Comparison of ENCODE assay signal across 11 cellular contexts in genomic region chr14:96090441-96091148, GRCh38. TPM values are rescaled to one million over a fixed set of nuclear protein-coding genes. Genes with fewer than 3 reads are reported as not detected.
DNase-seq lines count a peak whose midpoint lies in the region; ATAC-seq, FAIRE-seq and TF ChIP-seq lines count a peak whose summit lies in the region.
"Had no signal": no experiment of that assay in that cellular context is flagged by ENCODE, and none has a peak within 500 bp of the region (broad histone marks: within the 10 kb centered on the region; RNA-seq: fewer than 3 reads in every experiment).

No MANE protein-coding gene starts in this region.

- TF ChIP-seq EP300 in HepG2 (IDR thresholded peaks at IDR 0.05; ENCODE audit: low read depth in 2 of 2, low read length in 2 of 2) (no peak), HepG2 (CRISPR knock-in tag; IDR thresholded peaks at IDR 0.05; ENCODE audit: borderline replicate concordance) (no peak)

- no peaks in the 10 kb centered on the region for H3K79me2 ChIP-seq in HepG2 (ENCODE audit: insufficient read depth, low read length)

- H3K4me3 ChIP-seq in right lobe of liver, result no peak overlapping the region
- no peak overlapping the region for H3K4me3 ChIP-seq in HepG2 (replicated peaks in 1 of 3; ENCODE audit: insufficient read depth in 1 of 3, low read depth in 2 of 3, low read length in 3 of 3)
- H3K4me3 ChIP-seq: thoracic aorta had no signal

- no peak for ATAC-seq in right lobe of liver
- no peak for ATAC-seq in HepG2
- ATAC-seq in SK-N-SH treated with all-trans-retinoic acid at 6 μM for 48 hours, result peak; percentile 71
- ATAC-seq in left lobe of liver, result no peak
- no peak for ATAC-seq in HG03175 (IDR thresholded peaks at IDR 0.05; ENCODE audit: unreplicated experiment)
- ATAC-seq in HG02763 (IDR thresholded peaks at IDR 0.05; ENCODE audit: unreplicated experiment), result no peak
- no peak for ATAC-seq in GM21576 (IDR thresholded peaks at IDR 0.05; ENCODE audit: unreplicated experiment)

- in situ Hi-C loops in HepG2 (cut with HindIII; ENCODE audit: extremely low pct_ligation_motif_present, low pct_unique_long_range_greater_than_20kb), result no loop called here

- DNase-seq in right lobe of liver, result peak in 2 of 3 donors; percentile 42 to 43
- DNase-seq in HepG2 (ENCODE audit: low spot score), result no peak
- peak; percentile 27 for DNase-seq in left lobe of liver (ENCODE audit: low spot score)
- no peak for DNase-seq in stimulated activated CD4-positive, alpha-beta T cell treated with anti-CD3 and anti-CD28 coated beads, Interleukin-15, amount 100 ng/mL, for 24 hours
- DNase-seq: ACHN had no signal

- 61% methylated on average over 8 of the region's 12 CpGs for WGBS in right lobe of liver (ENCODE audit: insufficient coverage, low coverage, low lambda C conversion rate, missing lambda C conversion rate)
- WGBS in HepG2 (ENCODE audit: low lambda C conversion rate), result 48% methylated on average over 8 of the region's 12 CpGs

- intact Hi-C loops in right lobe of liver (cut with DNase I), result loop anchor here in 1 of 2 donors (10.0 kb wide), 1 partner anchor 86 kb away; no protein-coding TSS in a partner anchor
- intact Hi-C loops in HepG2 (cut with micrococcal nuclease; ENCODE audit: unreplicated experiment), result no loop called here

- H3K4me1 ChIP-seq in right lobe of liver (peaks cover 0 to 12% (median 5%) of the 10 kb centered on the region in 4 donors), HepG2 (ENCODE audit: insufficient read depth, low read length) (peaks cover 8% of the 10 kb centered on the region)

- H3K27ac ChIP-seq in right lobe of liver (no peak overlapping the region), HepG2 (ENCODE audit: extremely low read length, insufficient read depth, low read length) (no peak overlapping the region)
- H3K27ac ChIP-seq: thoracic aorta had no signal

- no peak overlapping the region for H3K9ac ChIP-seq in HepG2 (ENCODE audit: insufficient read depth, low read depth, low read length)

- no peak overlapping the region for H3K4me2 ChIP-seq in HepG2 (ENCODE audit: low read depth, low read length)

- H2AFZ ChIP-seq in HepG2 (ENCODE audit: low read length), result no peak overlapping the region

- POLR2A ChIA-PET in HepG2 (lab: Yijun Ruan, JAX), result no interaction called here

- no peak for TF ChIP-seq RAD21 in HepG2 (CRISPR knock-in tag; IDR thresholded peaks at IDR 0.05)

- CTCF ChIA-PET in HepG2 (lab: Yijun Ruan, JAX; ENCODE audit: low intra/inter-chr PET ratio, low total read pairs), result no interaction called here

- no peaks in the 10 kb centered on the region for H3K27me3 ChIP-seq in right lobe of liver
- H3K27me3 ChIP-seq in HepG2 (ENCODE audit: control insufficient read depth in 1 of 2, insufficient read depth in 2 of 2, low read length in 2 of 2), result peaks cover 0 to 16% of the 10 kb centered on the region in 2 experiments; a peak in 2 of 5 replicates

- TF ChIP-seq POLR2A in right lobe of liver (IDR thresholded peaks at IDR 0.05) (no peak), HepG2 (IDR thresholded peaks at IDR 0.05; ENCODE audit: insufficient read depth in 1 of 2, low read depth in 2 of 2, low read length in 2 of 2) (no peak)

- FAIRE-seq in HepG2 (lab: Jason Lieb, UNC), result no peak
- FAIRE-seq: H1 had no signal

- no peaks in the 10 kb centered on the region for H4K20me1 ChIP-seq in HepG2 (ENCODE audit: insufficient read depth, low read length)

- no peak for TF ChIP-seq CTCF in right lobe of liver (IDR thresholded peaks at IDR 0.05)
- no peak for TF ChIP-seq CTCF in HepG2 (CRISPR knock-in tag; IDR thresholded peaks at IDR 0.05)

- no peaks in the 10 kb centered on the region for H3K9me3 ChIP-seq in right lobe of liver
- H3K9me3 ChIP-seq in HepG2 (ENCODE audit: low read length), result no peaks in the 10 kb centered on the region
- H3K9me3 ChIP-seq: thoracic aorta had no signal

- no TSS peak for BruUV-seq in HepG2 (replicated peaks; lab: Mats Ljungman, UMichigan)

- H3K36me3 ChIP-seq in right lobe of liver, result peaks cover 0 to 2% (median 0%) of the 10 kb centered on the region in 4 donors
- no peaks in the 10 kb centered on the region for H3K36me3 ChIP-seq in HepG2 (replicated peaks in 1 of 2; ENCODE audit: control insufficient read depth in 1 of 2, insufficient read depth in 2 of 2, low read length in 2 of 2)

TF ChIP-seq in HepG2, 621 proteins besides CTCF, POLR2A, EP300 and RAD21:
- TF ChIP-seq SP5 (CRISPR knock-in tag; IDR thresholded peaks at IDR 0.05; ENCODE audit: borderline replicate concordance, low read depth) (no peak), ZNF563 (CRISPR knock-in tag; IDR thresholded peaks at IDR 0.05) (no peak), YY1 (IDR thresholded peaks at IDR 0.05; ENCODE audit: insufficient read depth, insufficient replicate concordance, low read depth, low read length) (no peak)
TF ChIP-seq in HepG2: peak in this region for 0.

TF ChIP-seq in SK-N-SH treated with all-trans-retinoic acid at 6 μM for 48 hours, 23 proteins besides CTCF, POLR2A, EP300 and RAD21:
- TF ChIP-seq CSDC2 (CRISPR knock-in tag; IDR thresholded peaks at IDR 0.05) (no peak), TSHZ2 (CRISPR knock-in tag; IDR thresholded peaks at IDR 0.05) (peak; percentile 55; the same call in 1 of the 2 replicates), ESRRG (CRISPR knock-in tag; IDR thresholded peaks at IDR 0.05) (no peak), ZFP30 (CRISPR knock-in tag; IDR thresholded peaks at IDR 0.05) (no peak), RARB (CRISPR knock-in tag; IDR thresholded peaks at IDR 0.05) (no peak), ZNF70 (CRISPR knock-in tag; IDR thresholded peaks at IDR 0.05) (no peak), TCF4 (CRISPR knock-in tag; IDR thresholded peaks at IDR 0.05; ENCODE audit: borderline replicate concordance) (peak; percentile 78), ZFP3 (CRISPR knock-in tag; IDR thresholded peaks at IDR 0.05) (0 out of 2 replicates have a peak, but pooled peaks have one; percentile 30), ISL1 (CRISPR knock-in tag; IDR thresholded peaks at IDR 0.05) (0 out of 2 replicates have a peak, but pooled peaks have one; percentile 19), SNAI2 (CRISPR knock-in tag; IDR thresholded peaks at IDR 0.05) (no peak), OSR1 (CRISPR knock-in tag; IDR thresholded peaks at IDR 0.05) (no peak)

RNA-seq across cellular contexts. Expression of gene C14orf132, which starts 51.4 kb away (rescaled TPM):
- total RNA-seq in right lobe of liver (1 to 10 TPM; 1.7 to 6.9 (median 3.3) TPM), HepG2 (2016; rRNA removed; fragmentation: Illumina TruSeq; extraction: Trizol) (0.15 and 0.18 TPM in 2 replicates), left lobe of liver (4.7 TPM)
- not detected in 2 replicates for total RNA-seq in HepG2 (2016; cell fraction: cytosol; rRNA removed; fragmentation: Illumina TruSeq; extraction: Trizol; ENCODE audit: low read depth)
- 0.09 and 0.15 TPM in 2 replicates for total RNA-seq in HepG2 (2016; cell fraction: insoluble cytoplasmic fraction; rRNA removed; fragmentation: Illumina TruSeq; extraction: Trizol)
- total RNA-seq in HepG2 (2016; cell fraction: membrane; rRNA removed; fragmentation: Illumina TruSeq; extraction: Trizol), result 0.06 and 0.10 TPM in 2 replicates
- 0.19 and 0.44 TPM in 2 replicates for total RNA-seq in HepG2 (2016; cell fraction: nucleus; rRNA removed; fragmentation: Illumina TruSeq; extraction: Trizol)
- 0.13 TPM in 2 replicates for polyA plus RNA-seq in HepG2 (2011; rRNA removed)
- polyA plus RNA-seq in HepG2 (2011; cell fraction: cytosol; rRNA removed), result 0.03 and 0.04 TPM in 2 replicates
- 0.05 TPM in 2 replicates for polyA plus RNA-seq in HepG2 (2011; cell fraction: nucleus; rRNA removed)
- polyA plus RNA-seq in HepG2 (2012), result not detected in 2 replicates
- 0.14 TPM in 1 of 2 replicates, not detected in the other for polyA plus RNA-seq in HepG2 (2016; cell fraction: cytosol; fragmentation: Illumina TruSeq; extraction: Trizol; ENCODE audit: low read depth)
- polyA plus RNA-seq in HepG2 (2016; cell fraction: insoluble cytoplasmic fraction; fragmentation: Illumina TruSeq; extraction: Trizol; ENCODE audit: low read depth), result 0.04 and 0.25 TPM in 2 replicates
- 0.05 and 0.13 TPM in 2 replicates for polyA plus RNA-seq in HepG2 (2016; cell fraction: membrane; fragmentation: Illumina TruSeq; extraction: Trizol; ENCODE audit: low read depth)
- 0.09 and 0.37 TPM in 2 replicates for polyA plus RNA-seq in HepG2 (2016; cell fraction: nucleus; fragmentation: Illumina TruSeq; extraction: Trizol; ENCODE audit: insufficient read depth, low read depth)
- polyA minus RNA-seq in HepG2 (2011; rRNA and poly(A)+ RNA removed; ENCODE audit: low replicate concordance), result 0.12 TPM in 1 of 2 replicates, not detected in the other
- not detected in 2 replicates for polyA minus RNA-seq in HepG2 (2011; cell fraction: cytosol; rRNA and poly(A)+ RNA removed)
- 0.12 and 0.13 TPM in 2 replicates for polyA minus RNA-seq in HepG2 (2011; cell fraction: nucleus; rRNA and poly(A)+ RNA removed)

Comparison
In these comparisons a context has a peak if more than half of its experiments do, and no peak if none do; other contexts are left out.
1. DNase-seq: peak in right lobe of liver (2 of 3) and left lobe of liver (single experiment); none in HepG2 (single experiment) and stimulated activated CD4-positive, alpha-beta T cell treated with anti-CD3 and anti-CD28 coated beads, Interleukin-15, amount 100 ng/mL, for 24 hours (single experiment).